Comparison of ENCODE assay signal across 9 cellular contexts in the genomic region with DNA sequence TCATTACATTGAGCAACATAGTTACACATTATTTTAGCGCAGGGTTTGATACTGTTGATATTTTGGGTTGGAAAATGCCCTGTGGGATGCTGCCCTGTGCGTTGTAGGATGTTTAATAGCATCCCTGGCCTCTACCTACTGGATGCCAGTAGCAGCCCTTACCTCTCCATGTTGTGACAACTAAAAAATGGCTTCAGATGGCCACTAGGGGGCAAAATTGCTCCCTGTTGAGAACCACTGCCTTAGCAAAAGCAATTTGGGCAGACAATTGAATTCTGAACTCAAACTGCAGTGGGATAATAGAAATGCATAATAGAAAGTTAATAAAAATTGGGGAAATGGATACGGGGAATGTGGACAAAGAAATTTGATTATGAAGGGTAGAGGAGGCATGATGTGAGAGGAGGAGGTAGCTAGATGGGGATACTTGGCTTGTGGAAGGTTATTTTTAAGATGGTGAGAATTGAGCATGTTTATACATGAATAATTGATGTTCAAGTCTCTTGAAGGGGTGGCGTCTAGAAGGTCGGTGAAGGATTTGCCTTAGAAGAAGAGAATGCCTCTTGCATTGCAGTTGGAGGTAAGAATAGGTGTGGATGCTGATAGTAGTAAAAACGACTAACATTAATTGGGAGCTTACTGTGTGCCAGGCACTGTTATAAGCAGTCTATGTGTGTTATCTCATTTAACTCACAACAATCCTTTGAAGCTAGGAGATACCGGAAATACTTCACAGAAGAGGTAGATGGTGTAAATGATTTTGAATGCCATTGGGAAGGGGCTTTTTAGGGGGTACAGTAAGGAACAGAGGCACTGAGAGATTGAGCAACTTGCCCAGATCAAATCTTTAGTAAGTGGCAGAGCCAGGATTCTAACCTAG. TPM values are rescaled to one million over a fixed set of nuclear protein-coding genes. Genes with fewer than 3 reads are reported as not detected.
A peak's percentile ranks its signal among the peaks of the same experiment; 100 is the strongest.
DNase-seq lines count a peak whose midpoint lies in the region; ATAC-seq and TF ChIP-seq lines count a peak whose summit lies in the region.
"Had no signal": no experiment of that assay in that cellular context is flagged by ENCODE, and none has a peak within 500 bp of the region (broad histone marks: within the 10 kb centered on the region; RNA-seq: fewer than 3 reads in every experiment).

No MANE protein-coding gene starts in this region.

- DNase-seq in NCI-H2081 (lab: John Stamatoyannopoulos, UW): peak; percentile 40 to 68
- no peak for DNase-seq in NCI-H2081 treated with DMSO at 0.1 percent for 48 hours (lab: John Stamatoyannopoulos, UW)
- DNase-seq in NCI-H146 (lab: John Stamatoyannopoulos, UW): peak; percentile 47
- DNase-seq in T-helper 9 cell: peak; percentile 34
- peak; percentile 64 to 85 for DNase-seq in T47D (ENCODE audit: low read depth in 1 of 2, low spot score in 1 of 2)
- DNase-seq in kidney epithelial cell (ENCODE audit: low read depth): peak; percentile 39
- peak; percentile 16 to 23 for DNase-seq in stimulated activated CD4-positive, alpha-beta T cell treated with anti-CD3 and anti-CD28 coated beads, Interleukin-4, amount 100 ng/mL, for 4 hours

- in situ Hi-C loops in T47D (cut with HindIII; ENCODE audit: low pct_unique_long_range_greater_than_20kb, low sequenced_read_pairs): no loop called here

- ATAC-seq in GM19463 (IDR thresholded peaks at IDR 0.05; ENCODE audit: unreplicated experiment): no peak

- no peaks in the 10 kb centered on the region for H3K27me3 ChIP-seq in kidney epithelial cell (ENCODE audit: control insufficient read depth, insufficient read depth, low read length)
- H3K27me3 ChIP-seq: BLaER1 had no signal

- TF ChIP-seq CTCF in kidney epithelial cell (IDR thresholded peaks at IDR 0.05; ENCODE audit: insufficient read depth, low read length, poor library complexity, severe bottlenecking): peak; percentile 85

- H3K4me3 ChIP-seq in kidney epithelial cell (ENCODE audit: low read depth, low read length): no peak overlapping the region
- H3K4me3 ChIP-seq: BLaER1 had no signal

- H3K36me3 ChIP-seq in kidney epithelial cell (ENCODE audit: control insufficient read depth, insufficient read depth, low read length): no peaks in the 10 kb centered on the region

RNA-seq across cellular contexts. Expression of gene HEATR9, which starts 19.0 kb away (rescaled TPM):
- total RNA-seq in kidney epithelial cell: not detected in 2 replicates

RNA-seq across cellular contexts. Expression of gene CCL5, which starts 30.5 kb away (rescaled TPM):
- not detected in 2 replicates for total RNA-seq in kidney epithelial cell

RNA-seq across cellular contexts. Expression of gene TAF15, which starts 40.4 kb away (rescaled TPM):
- 21.2 and 36.1 TPM in 2 replicates for total RNA-seq in kidney epithelial cell

RNA-seq across cellular contexts. Expression of gene MMP28, which starts 54.3 kb away (rescaled TPM):
- total RNA-seq in kidney epithelial cell: 0.17 TPM in 1 of 2 replicates, not detected in the other
